Comparison of ENCODE assay signal across 22 cellular contexts in the genomic region with DNA sequence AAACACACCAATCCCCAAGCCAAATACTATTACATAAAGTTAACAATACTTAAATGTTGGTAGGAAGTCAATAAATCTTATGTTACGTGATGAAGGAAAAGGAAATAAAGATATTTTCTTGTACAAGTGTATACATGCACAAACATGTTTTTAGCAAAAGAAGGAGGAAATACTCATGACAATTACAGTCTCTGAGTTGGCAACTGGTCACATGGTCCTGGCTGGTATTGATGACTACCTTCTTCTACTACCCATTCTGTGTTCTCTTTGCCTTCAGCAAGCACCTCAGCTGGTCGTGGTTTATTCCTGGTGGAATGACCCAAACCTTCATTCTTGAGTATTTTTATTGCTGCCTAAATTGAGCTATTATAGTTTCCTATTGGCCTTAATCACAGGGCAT.
"Had no signal": no experiment of that assay in that cellular context is flagged by ENCODE, and none has a peak within 500 bp of the region (broad histone marks: within the 10 kb centered on the region; RNA-seq: fewer than 3 reads in every experiment).

No MANE protein-coding gene starts in this region.

- H3K27me3 Mint-ChIP-seq: activated CD4-positive, alpha-beta T cell treated with anti-CD3 and anti-CD28 coated beads, Interleukin-2, amount 10 ng/mL, durations not matched to agents 24 days and 14 days; activated naive CD8-positive, alpha-beta T cell treated with anti-CD3 and anti-CD28 coated beads, Interleukin-2, amount 10 ng/mL, durations not matched to agents 7 days and 5 days; brain; central memory CD8-positive, alpha-beta T cell; T-cell had no signal

- H3K4me3 ChIP-seq: colonic mucosa, lower lobe of right lung, SK-N-MC, spleen, tibial artery had no signal

- DNase-seq: activated CD4-positive, alpha-beta T cell treated with anti-CD3 and anti-CD28 coated beads, Interleukin-2, amount 10 ng/mL, durations not matched to agents 24 days and 14 days; activated CD4-positive, CD25-positive, alpha-beta regulatory T cell; activated effector memory CD4-positive, alpha-beta T cell treated with anti-CD3 and anti-CD28 coated beads, Interleukin-2, amount 50 U/mL, for 16 hours; activated naive CD8-positive, alpha-beta T cell treated with anti-CD3 and anti-CD28 coated beads, Interleukin-2, amount 10 ng/mL, durations not matched to agents 7 days and 5 days; colonic mucosa; lower lobe of right lung; nephron progenitor cell; nucleus accumbens; posterior cingulate gyrus; retina; SHP77; spleen; stimulated activated CD4-positive, alpha-beta T cell treated with anti-CD3 and anti-CD28 coated beads, Interleukin-4, amount 100 ng/mL, for 4 hours; stimulated activated naive CD4-positive, alpha-beta T cell; substantia nigra; T-cell; T1000; tibial artery had no signal

- H3K27ac Mint-ChIP-seq: activated CD4-positive, alpha-beta T cell treated with anti-CD3 and anti-CD28 coated beads, Interleukin-2, amount 10 ng/mL, durations not matched to agents 24 days and 14 days; activated naive CD8-positive, alpha-beta T cell treated with anti-CD3 and anti-CD28 coated beads, Interleukin-2, amount 10 ng/mL, durations not matched to agents 7 days and 5 days; mesothelial cell of epicardium; nephron progenitor cell; T-cell had no signal

- H3K4me1 Mint-ChIP-seq: brain, mesothelial cell of epicardium, nephron progenitor cell had no signal

- H3K4me3 Mint-ChIP-seq: activated CD4-positive, alpha-beta T cell treated with anti-CD3 and anti-CD28 coated beads, Interleukin-2, amount 10 ng/mL, durations not matched to agents 24 days and 14 days; activated naive CD8-positive, alpha-beta T cell treated with anti-CD3 and anti-CD28 coated beads, Interleukin-2, amount 10 ng/mL, durations not matched to agents 7 days and 5 days; brain; central memory CD8-positive, alpha-beta T cell; mesothelial cell of epicardium; nephron progenitor cell had no signal

- H3K27ac ChIP-seq: colonic mucosa, lower lobe of right lung, SK-N-MC, spleen, tibial artery had no signal

- H3K9me3 Mint-ChIP-seq: activated CD4-positive, alpha-beta T cell treated with anti-CD3 and anti-CD28 coated beads, Interleukin-2, amount 10 ng/mL, durations not matched to agents 24 days and 14 days; activated naive CD8-positive, alpha-beta T cell treated with anti-CD3 and anti-CD28 coated beads, Interleukin-2, amount 10 ng/mL, durations not matched to agents 7 days and 5 days; central memory CD8-positive, alpha-beta T cell; nephron progenitor cell; T-cell had no signal
